ENCODE assay signal across 1 cellular context in the genomic region with DNA sequence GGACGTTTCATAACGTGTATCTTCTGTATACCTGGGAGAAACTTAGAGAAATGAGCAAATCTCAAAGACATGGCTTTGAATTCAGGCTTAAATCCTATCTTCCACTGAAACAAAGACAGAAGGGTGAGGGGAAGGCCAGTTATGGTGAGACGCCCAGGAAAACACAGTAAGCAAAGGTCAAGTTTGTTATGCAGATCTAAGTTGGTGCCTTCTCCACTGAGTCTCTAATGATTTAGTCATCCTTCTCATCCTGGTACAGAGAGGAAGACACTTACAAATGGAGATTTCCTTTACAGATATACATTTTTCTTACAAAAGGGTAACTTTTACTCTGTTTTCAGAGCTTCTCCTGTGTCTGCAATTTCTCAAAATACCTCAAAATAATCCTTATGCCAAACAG.
TF ChIP-seq lines count a peak whose summit lies in the region.

No MANE protein-coding gene starts in this region.

TF ChIP-seq in K562, 482 proteins besides CTCF, POLR2A, EP300 and RAD21 (continued from another document):
- no peak for TF ChIP-seq FOXJ3 (CRISPR knock-in tag; IDR thresholded peaks at IDR 0.05)
- TF ChIP-seq SMAD2 (IDR thresholded peaks at IDR 0.05; ENCODE audit: low read depth, low read length): no peak
